Comparison of ENCODE assay signal across 1 cellular context in the genomic region with DNA sequence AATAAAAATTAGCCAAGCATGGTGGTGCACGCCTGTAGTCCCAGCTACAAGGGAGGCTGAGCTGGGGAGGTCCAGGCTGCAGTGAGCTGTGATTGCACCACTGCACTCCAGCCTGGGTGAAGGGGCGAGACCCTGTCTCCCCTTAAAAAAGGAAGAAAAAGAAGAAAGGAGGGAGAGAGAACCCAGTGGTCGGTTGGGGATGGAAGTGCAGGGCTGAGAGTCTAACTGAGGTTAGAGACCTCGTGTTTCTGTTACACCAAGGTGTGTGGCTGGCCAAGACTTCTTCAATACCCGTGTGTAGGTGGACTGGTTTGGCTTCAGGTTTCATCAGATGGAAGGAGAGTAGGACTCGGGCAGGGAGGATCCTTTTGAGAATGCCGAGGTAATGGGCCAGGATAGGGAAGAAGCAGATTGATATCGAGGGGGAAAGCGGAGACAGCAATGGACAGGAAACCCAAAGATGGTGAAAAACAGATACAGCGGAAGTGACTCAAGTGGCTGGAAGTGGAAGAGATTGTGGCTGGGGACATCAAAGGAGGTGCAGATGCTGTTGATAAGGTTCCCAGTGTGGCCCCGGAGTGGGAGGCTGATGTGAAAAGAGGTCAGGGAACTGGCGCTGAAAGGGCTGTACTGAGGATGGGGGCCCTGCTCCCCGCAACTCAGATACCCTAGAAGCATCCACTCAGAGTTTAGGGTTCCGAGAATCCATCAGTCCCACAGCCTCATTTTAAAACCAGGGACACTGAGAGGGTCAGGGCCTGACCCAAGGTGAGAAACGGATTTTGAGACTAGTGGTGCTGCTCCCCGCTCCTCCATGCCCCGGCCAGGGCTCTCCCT.
TF ChIP-seq lines count a peak whose summit lies in the region.

No MANE protein-coding gene starts in this region.

TF ChIP-seq in GM23338, 12 proteins besides CTCF, POLR2A, EP300 and RAD21 (continued from another document):
- TF ChIP-seq, protein P1, sequence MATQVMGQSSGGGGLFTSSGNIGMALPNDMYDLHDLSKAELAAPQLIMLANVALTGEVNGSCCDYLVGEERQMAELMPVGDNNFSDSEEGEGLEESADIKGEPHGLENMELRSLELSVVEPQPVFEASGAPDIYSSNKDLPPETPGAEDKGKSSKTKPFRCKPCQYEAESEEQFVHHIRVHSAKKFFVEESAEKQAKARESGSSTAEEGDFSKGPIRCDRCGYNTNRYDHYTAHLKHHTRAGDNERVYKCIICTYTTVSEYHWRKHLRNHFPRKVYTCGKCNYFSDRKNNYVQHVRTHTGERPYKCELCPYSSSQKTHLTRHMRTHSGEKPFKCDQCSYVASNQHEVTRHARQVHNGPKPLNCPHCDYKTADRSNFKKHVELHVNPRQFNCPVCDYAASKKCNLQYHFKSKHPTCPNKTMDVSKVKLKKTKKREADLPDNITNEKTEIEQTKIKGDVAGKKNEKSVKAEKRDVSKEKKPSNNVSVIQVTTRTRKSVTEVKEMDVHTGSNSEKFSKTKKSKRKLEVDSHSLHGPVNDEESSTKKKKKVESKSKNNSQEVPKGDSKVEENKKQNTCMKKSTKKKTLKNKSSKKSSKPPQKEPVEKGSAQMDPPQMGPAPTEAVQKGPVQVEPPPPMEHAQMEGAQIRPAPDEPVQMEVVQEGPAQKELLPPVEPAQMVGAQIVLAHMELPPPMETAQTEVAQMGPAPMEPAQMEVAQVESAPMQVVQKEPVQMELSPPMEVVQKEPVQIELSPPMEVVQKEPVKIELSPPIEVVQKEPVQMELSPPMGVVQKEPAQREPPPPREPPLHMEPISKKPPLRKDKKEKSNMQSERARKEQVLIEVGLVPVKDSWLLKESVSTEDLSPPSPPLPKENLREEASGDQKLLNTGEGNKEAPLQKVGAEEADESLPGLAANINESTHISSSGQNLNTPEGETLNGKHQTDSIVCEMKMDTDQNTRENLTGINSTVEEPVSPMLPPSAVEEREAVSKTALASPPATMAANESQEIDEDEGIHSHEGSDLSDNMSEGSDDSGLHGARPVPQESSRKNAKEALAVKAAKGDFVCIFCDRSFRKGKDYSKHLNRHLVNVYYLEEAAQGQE (IDR thresholded peaks at IDR 0.05; ENCODE audit: unreplicated experiment): no peak
- TF ChIP-seq CREB1 (CRISPR knock-in tag; IDR thresholded peaks at IDR 0.05; ENCODE audit: low read depth) (no peak), POLR2AphosphoS5 (IDR thresholded peaks at IDR 0.05; ENCODE audit: low read depth) (no peak), EZH2 (IDR thresholded peaks at IDR 0.05; ENCODE audit: low read depth, unreplicated experiment) (no peak)
- TF ChIP-seq, protein P2, sequence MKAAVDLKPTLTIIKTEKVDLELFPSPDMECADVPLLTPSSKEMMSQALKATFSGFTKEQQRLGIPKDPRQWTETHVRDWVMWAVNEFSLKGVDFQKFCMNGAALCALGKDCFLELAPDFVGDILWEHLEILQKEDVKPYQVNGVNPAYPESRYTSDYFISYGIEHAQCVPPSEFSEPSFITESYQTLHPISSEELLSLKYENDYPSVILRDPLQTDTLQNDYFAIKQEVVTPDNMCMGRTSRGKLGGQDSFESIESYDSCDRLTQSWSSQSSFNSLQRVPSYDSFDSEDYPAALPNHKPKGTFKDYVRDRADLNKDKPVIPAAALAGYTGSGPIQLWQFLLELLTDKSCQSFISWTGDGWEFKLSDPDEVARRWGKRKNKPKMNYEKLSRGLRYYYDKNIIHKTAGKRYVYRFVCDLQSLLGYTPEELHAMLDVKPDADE (IDR thresholded peaks at IDR 0.05): no peak
